ENCODE assay signal across 23 cellular contexts in the genomic region with DNA sequence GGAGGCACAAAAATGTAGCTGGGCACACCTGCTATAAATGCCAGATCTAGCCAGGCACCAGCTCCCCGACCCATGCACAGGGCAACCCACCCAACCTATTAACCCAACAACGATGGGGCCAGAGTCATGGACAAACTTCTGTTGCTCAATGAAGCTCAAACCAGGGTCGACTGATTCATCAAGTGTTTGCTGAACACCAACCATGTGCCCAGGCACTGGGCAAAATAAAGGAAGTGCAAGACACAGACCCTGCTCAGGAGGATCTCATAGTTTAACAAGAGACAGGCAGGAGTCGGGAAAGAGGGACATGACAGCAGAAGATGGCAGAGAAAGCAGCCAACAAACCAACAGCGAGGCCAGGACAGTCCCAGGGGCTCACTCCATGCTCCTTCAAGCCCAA. TPM values are rescaled to one million over a fixed set of nuclear protein-coding genes. Genes with fewer than 3 reads are reported as not detected.
DNase-seq lines count a peak whose midpoint lies in the region; ATAC-seq and TF ChIP-seq lines count a peak whose summit lies in the region.
"Had no signal": no experiment of that assay in that cellular context is flagged by ENCODE, and none has a peak within 500 bp of the region (broad histone marks: within the 10 kb centered on the region; RNA-seq: fewer than 3 reads in every experiment).

No MANE protein-coding gene starts in this region.

- H3K27ac Mint-ChIP-seq in T-helper 2 cell treated with Interferon-gamma antibody and Interleukin-4, amounts not matched to agents 5 μg/mL and 100 μg/mL, for 36 hours: peak overlapping the region; percentile 2
- H3K27ac Mint-ChIP-seq in T-cell: no peak overlapping the region
- H3K27ac Mint-ChIP-seq: naive thymus-derived CD8-positive, alpha-beta T cell; progenitor cell of endocrine pancreas had no signal

- H3K9me3 Mint-ChIP-seq in T-helper 2 cell treated with Interferon-gamma antibody and Interleukin-4, amounts not matched to agents 5 μg/mL and 100 μg/mL, for 36 hours: no peaks in the 10 kb centered on the region
- H3K9me3 Mint-ChIP-seq in T-cell: no peaks in the 10 kb centered on the region
- H3K9me3 Mint-ChIP-seq: activated CD4-positive, alpha-beta T cell treated with anti-CD3 and anti-CD28 coated beads, Interleukin-2, amount 10 ng/mL, durations not matched to agents 24 days and 14 days; naive thymus-derived CD8-positive, alpha-beta T cell; stimulated activated naive CD8-positive, alpha-beta T cell treated with anti-CD3 and anti-CD28 coated beads, Interleukin-15, Interleukin-2, amounts not matched to agents 100 ng/mL and 50 ng/mL, for 24 hours had no signal

- CTCF ChIA-PET in T-cell (lab: Charles Lee): no interaction called here

- WGBS in tibial nerve, 2 donors: 58 to 72% methylated on average over 5 of the region's 5 CpGs

- TF ChIP-seq EP300 in tibial nerve (IDR thresholded peaks at IDR 0.05): no peak

- H3K4me3 ChIP-seq in tibial nerve: no peak overlapping the region
- H3K4me3 ChIP-seq: breast epithelium, upper lobe of right lung had no signal

- H3K4me1 ChIP-seq in tibial nerve: peaks cover 0 to 88% (median 36%) of the 10 kb centered on the region in 4 donors
- H3K4me1 ChIP-seq: breast epithelium had no signal

- no peak for DNase-seq in T-helper 2 cell treated with Interferon-gamma antibody and Interleukin-4, amounts not matched to agents 5 μg/mL and 100 μg/mL, for 36 hours (ENCODE audit: low spot score)
- DNase-seq in T-helper 2 cell (no peak), NOMO-1 treated with dmso at 0.1 percent for 144 hours (lab: John Stamatoyannopoulos, UW; ENCODE audit: unreplicated experiment) (peak; percentile 24), kidney tubule cell (ENCODE audit: low spot score) (peak; percentile 22), tibial nerve (ENCODE audit: low spot score in 2 of 2) (no peak), T-cell (no peak), NCI-H774 (lab: John Stamatoyannopoulos, UW) (no peak)
- DNase-seq: activated CD4-positive, alpha-beta T cell treated with anti-CD3 and anti-CD28 coated beads, Interleukin-2, amount 10 ng/mL, durations not matched to agents 24 days and 14 days; activated CD8-positive, alpha-beta memory T cell treated with anti-CD3 and anti-CD28 coated beads, Interleukin-2, amount 50 U/mL, for 4 hours; activated effector memory CD4-positive, alpha-beta T cell treated with anti-CD3 and anti-CD28 coated beads, Interleukin-2, amount 50 U/mL, for 16 hours; CD4-positive, CD25-positive, alpha-beta regulatory T cell; cortex of kidney; naive thymus-derived CD8-positive, alpha-beta T cell; NCI-H1930; NCI-H345; RPMI8226; SW 1271; upper lobe of right lung had no signal

- peaks cover 17% of the 10 kb centered on the region for H3K36me3 Mint-ChIP-seq in T-helper 2 cell treated with Interferon-gamma antibody and Interleukin-4, amounts not matched to agents 5 μg/mL and 100 μg/mL, for 36 hours (ENCODE audit: low read depth)
- no peaks in the 10 kb centered on the region for H3K36me3 Mint-ChIP-seq in T-cell
- H3K36me3 Mint-ChIP-seq: CD4-positive, CD25-positive, alpha-beta regulatory T cell; IgD-negative memory B cell; naive thymus-derived CD8-positive, alpha-beta T cell had no signal

- H3K27me3 ChIP-seq in tibial nerve: no peaks in the 10 kb centered on the region
- H3K27me3 ChIP-seq: breast epithelium, upper lobe of right lung had no signal

- no peaks in the 10 kb centered on the region for H3K36me3 ChIP-seq in tibial nerve
- H3K36me3 ChIP-seq: breast epithelium, upper lobe of right lung had no signal

- no peak for TF ChIP-seq POLR2A in tibial nerve (IDR thresholded peaks at IDR 0.05)

- H3K27ac ChIP-seq in tibial nerve: peak overlapping the region in 2 of 4 donors; percentile 68 to 70
- H3K27ac ChIP-seq: upper lobe of right lung had no signal

- H3K9me3 ChIP-seq in tibial nerve: no peaks in the 10 kb centered on the region
- H3K9me3 ChIP-seq: breast epithelium, upper lobe of right lung had no signal

- POLR2A ChIA-PET in T-cell (lab: Charles Lee): no interaction called here

- no peak overlapping the region for H3K4me3 Mint-ChIP-seq in T-helper 2 cell treated with Interferon-gamma antibody and Interleukin-4, amounts not matched to agents 5 μg/mL and 100 μg/mL, for 36 hours
- H3K4me3 Mint-ChIP-seq in T-cell: no peak overlapping the region
- H3K4me3 Mint-ChIP-seq: IgD-negative memory B cell; naive thymus-derived CD8-positive, alpha-beta T cell; stimulated activated naive CD8-positive, alpha-beta T cell treated with anti-CD3 and anti-CD28 coated beads, Interleukin-15, Interleukin-2, amounts not matched to agents 100 ng/mL and 50 ng/mL, for 24 hours had no signal

- peaks cover 54% of the 10 kb centered on the region for H3K4me1 Mint-ChIP-seq in T-helper 2 cell treated with Interferon-gamma antibody and Interleukin-4, amounts not matched to agents 5 μg/mL and 100 μg/mL, for 36 hours (ENCODE audit: low read depth)
- peaks cover 0 to 2% (median 0%) of the 10 kb centered on the region in 3 donors for H3K4me1 Mint-ChIP-seq in T-cell
- H3K4me1 Mint-ChIP-seq: IgD-negative memory B cell had no signal

- no peak for TF ChIP-seq CTCF in tibial nerve (IDR thresholded peaks at IDR 0.05)

- ATAC-seq in T-cell (replicated peaks in 1 of 4): no peak
- no peak for ATAC-seq in GM19324 (IDR thresholded peaks at IDR 0.05; ENCODE audit: low FRiP score, unreplicated experiment)
- ATAC-seq: naive thymus-derived CD8-positive, alpha-beta T cell; upper lobe of right lung had no signal

- no peaks in the 10 kb centered on the region for H3K27me3 Mint-ChIP-seq in T-helper 2 cell treated with Interferon-gamma antibody and Interleukin-4, amounts not matched to agents 5 μg/mL and 100 μg/mL, for 36 hours (ENCODE audit: low read depth)
- H3K27me3 Mint-ChIP-seq in T-cell: no peaks in the 10 kb centered on the region
- H3K27me3 Mint-ChIP-seq: activated CD4-positive, alpha-beta T cell treated with anti-CD3 and anti-CD28 coated beads, Interleukin-2, amount 10 ng/mL, durations not matched to agents 24 days and 14 days; CD4-positive, CD25-positive, alpha-beta regulatory T cell; naive thymus-derived CD8-positive, alpha-beta T cell; stimulated activated naive CD8-positive, alpha-beta T cell treated with anti-CD3 and anti-CD28 coated beads, Interleukin-15, Interleukin-2, amounts not matched to agents 100 ng/mL and 50 ng/mL, for 24 hours had no signal

RNA-seq across cellular contexts. Expression of a gene that starts 18.8 kb away (rescaled TPM):
- total RNA-seq in tibial nerve (10 to 100 TPM; 16.7 to 20.0 (median 18.4) TPM), T-cell (1 to 10 TPM in 2 of 5 donors, under 1 TPM in 3; 0.60 to 1.1 (median 0.93) TPM)

Comparison
In these comparisons a context has a peak if more than half of its experiments do, and no peak if none do; other contexts are left out.
1. DNase-seq: peak in NOMO-1 treated with dmso at 0.1 percent for 144 hours (single experiment) and kidney tubule cell (single experiment); none in T-helper 2 cell treated with Interferon-gamma antibody and Interleukin-4, amounts not matched to agents 5 μg/mL and 100 μg/mL, for 36 hours (single experiment), T-helper 2 cell (0 of 5), tibial nerve (0 of 2), T-cell (0 of 34) and NCI-H774 (single experiment).
2. RNA of a gene that starts 18.8 kb away (total RNA-seq): 16.7 to 20.0 TPM in tibial nerve; 0.60 to 1.1 TPM in T-cell; every median in the first group is over 4 times any median in the second.